Comparison of ENCODE assay signal across 10 cellular contexts in genomic region chr5:74575741-74576538, GRCh38.
DNase-seq lines count a peak whose midpoint lies in the region; ATAC-seq and TF ChIP-seq lines count a peak whose summit lies in the region.
"Had no signal": no experiment of that assay in that cellular context is flagged by ENCODE, and none has a peak within 500 bp of the region (broad histone marks: within the 10 kb centered on the region; RNA-seq: fewer than 3 reads in every experiment).

No MANE protein-coding gene starts in this region.

- TF ChIP-seq EP300 in gastroesophageal sphincter (IDR thresholded peaks at IDR 0.05): no peak

- H3K9me3 Mint-ChIP-seq in activated CD4-positive, alpha-beta T cell treated with anti-CD3 and anti-CD28 coated beads, Interleukin-2, amount 10 ng/mL, durations not matched to agents 24 days and 14 days: peaks cover 13% of the 10 kb centered on the region
- peaks cover 1% of the 10 kb centered on the region for H3K9me3 Mint-ChIP-seq in stimulated activated naive CD8-positive, alpha-beta T cell treated with anti-CD3 and anti-CD28 coated beads, Interleukin-15, Interleukin-2, amounts not matched to agents 100 ng/mL and 50 ng/mL, for 24 hours

- no peak for TF ChIP-seq CTCF in gastroesophageal sphincter (IDR thresholded peaks at IDR 0.05)

- H3K27me3 ChIP-seq in gastroesophageal sphincter (no peaks in the 10 kb centered on the region), H7 (ENCODE audit: control insufficient read depth, insufficient read depth, low read length) (no peaks in the 10 kb centered on the region)
- H3K27me3 ChIP-seq: neutrophil had no signal

- DNase-seq in SIG-M5 treated with dmso at 0.1 percent for 504 hours (lab: John Stamatoyannopoulos, UW; ENCODE audit: unreplicated experiment) (peak; percentile 51), SIG-M5 (lab: John Stamatoyannopoulos, UW) (no peak), GM19240 (ENCODE audit: insufficient read length, low spot score) (no peak), H7 (no peak)
- no peak for DNase-seq in activated CD4-positive, alpha-beta T cell treated with anti-CD3 and anti-CD28 coated beads, Interleukin-2, amount 10 ng/mL, durations not matched to agents 24 days and 14 days

- H3K36me3 ChIP-seq in gastroesophageal sphincter (no peaks in the 10 kb centered on the region), H7 (replicated peaks; ENCODE audit: control insufficient read depth, insufficient read depth, low read length) (no peaks in the 10 kb centered on the region)
- H3K36me3 ChIP-seq: neutrophil had no signal

- WGBS in gastroesophageal sphincter (ENCODE audit: low coverage in 1 of 2), 2 donors: 60 to 75% methylated on average over 12 to 15 of the region's 15 CpGs

- H3K4me1 Mint-ChIP-seq in activated CD4-positive, alpha-beta T cell treated with anti-CD3 and anti-CD28 coated beads, Interleukin-2, amount 10 ng/mL, durations not matched to agents 24 days and 14 days: peaks cover 33% of the 10 kb centered on the region
- H3K4me1 Mint-ChIP-seq in stimulated activated naive CD8-positive, alpha-beta T cell treated with anti-CD3 and anti-CD28 coated beads, Interleukin-15, Interleukin-2, amounts not matched to agents 100 ng/mL and 50 ng/mL, for 24 hours (ENCODE audit: low read depth): peaks cover 43% of the 10 kb centered on the region

- peaks cover 8% of the 10 kb centered on the region for H3K27me3 Mint-ChIP-seq in activated CD4-positive, alpha-beta T cell treated with anti-CD3 and anti-CD28 coated beads, Interleukin-2, amount 10 ng/mL, durations not matched to agents 24 days and 14 days
- peaks cover 17% of the 10 kb centered on the region for H3K27me3 Mint-ChIP-seq in stimulated activated naive CD8-positive, alpha-beta T cell treated with anti-CD3 and anti-CD28 coated beads, Interleukin-15, Interleukin-2, amounts not matched to agents 100 ng/mL and 50 ng/mL, for 24 hours

- no peaks in the 10 kb centered on the region for H3K9me3 ChIP-seq in gastroesophageal sphincter
- H3K9me3 ChIP-seq: neutrophil had no signal

- ATAC-seq in gastroesophageal sphincter (peak; percentile 61), HG03196 (IDR thresholded peaks at IDR 0.05; ENCODE audit: unreplicated experiment) (no peak)

- H3K4me3 ChIP-seq in gastroesophageal sphincter (no peak overlapping the region), H7 (ENCODE audit: insufficient read depth, low read depth, low read length) (no peak overlapping the region)

- intact Hi-C loops in activated CD4-positive, alpha-beta T cell treated with anti-CD3 and anti-CD28 coated beads, Interleukin-2, amount 10 ng/mL, durations not matched to agents 24 days and 14 days (cut with micrococcal nuclease): loop anchor here (2.0 to 5.0 kb wide), 4 partner anchors 476 to 1826 kb away; partner anchors contain the start of genes GCNT4, IQGAP2 and POC5

- peak overlapping the region in 3 of 4 donors; percentile 5 to 59 (median 56) for H3K27ac ChIP-seq in gastroesophageal sphincter
- H3K27ac ChIP-seq: C4-2B, neutrophil had no signal

- H3K27ac Mint-ChIP-seq in activated CD4-positive, alpha-beta T cell treated with anti-CD3 and anti-CD28 coated beads, Interleukin-2, amount 10 ng/mL, durations not matched to agents 24 days and 14 days: peak overlapping the region; percentile 70
- H3K27ac Mint-ChIP-seq in stimulated activated naive CD8-positive, alpha-beta T cell treated with anti-CD3 and anti-CD28 coated beads, Interleukin-15, Interleukin-2, amounts not matched to agents 100 ng/mL and 50 ng/mL, for 24 hours: peak overlapping the region; percentile 66

- H3K36me3 Mint-ChIP-seq in activated CD4-positive, alpha-beta T cell treated with anti-CD3 and anti-CD28 coated beads, Interleukin-2, amount 10 ng/mL, durations not matched to agents 24 days and 14 days (ENCODE audit: low read depth): peaks cover 2% of the 10 kb centered on the region
- no peaks in the 10 kb centered on the region for H3K36me3 Mint-ChIP-seq in stimulated activated naive CD8-positive, alpha-beta T cell treated with anti-CD3 and anti-CD28 coated beads, Interleukin-15, Interleukin-2, amounts not matched to agents 100 ng/mL and 50 ng/mL, for 24 hours (ENCODE audit: low read depth)

- H3K4me1 ChIP-seq in gastroesophageal sphincter: peaks cover 0 to 13% (median 6%) of the 10 kb centered on the region in 3 donors

- no peak for TF ChIP-seq POLR2A in gastroesophageal sphincter (IDR thresholded peaks at IDR 0.05)

- peak overlapping the region; percentile 56 for H3K4me3 Mint-ChIP-seq in activated CD4-positive, alpha-beta T cell treated with anti-CD3 and anti-CD28 coated beads, Interleukin-2, amount 10 ng/mL, durations not matched to agents 24 days and 14 days
- no peak overlapping the region for H3K4me3 Mint-ChIP-seq in stimulated activated naive CD8-positive, alpha-beta T cell treated with anti-CD3 and anti-CD28 coated beads, Interleukin-15, Interleukin-2, amounts not matched to agents 100 ng/mL and 50 ng/mL, for 24 hours
